In the genomic region with DNA sequence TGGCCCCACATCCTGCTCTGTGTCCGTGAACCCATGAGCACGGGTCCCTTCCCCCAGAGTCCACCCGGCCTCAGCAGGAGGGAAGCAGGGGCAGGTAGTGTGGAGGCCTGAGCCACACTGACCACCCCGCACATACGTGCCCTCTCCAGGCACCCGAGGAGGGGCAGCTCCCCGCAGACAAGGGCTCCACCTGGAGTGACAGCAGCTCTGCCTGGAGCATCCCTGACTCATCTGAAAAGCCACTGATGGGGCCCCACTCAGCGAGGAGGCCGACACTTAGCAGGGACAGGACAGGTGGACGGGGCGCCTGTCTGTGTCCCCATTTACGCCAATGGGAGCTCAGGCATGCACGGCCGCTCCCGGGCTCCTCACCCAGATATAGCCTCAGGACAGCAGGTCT, we compare ENCODE assay signal across 22 cellular contexts.
"Had no signal": no experiment of that assay in that cellular context is flagged by ENCODE, and none has a peak within 500 bp of the region (broad histone marks: within the 10 kb centered on the region; RNA-seq: fewer than 3 reads in every experiment).

No MANE protein-coding gene starts in this region.

- ATAC-seq: activated CD8-positive, alpha-beta memory T cell treated with anti-CD3 and anti-CD28 coated beads, Interleukin-2, amount 10 ng/mL, durations not matched to agents 7 days and 5 days; PC-3; T-helper 17 cell had no signal

- DNase-seq: activated CD4-positive, alpha-beta T cell treated with anti-CD3 and anti-CD28 coated beads for 48 hours; activated CD4-positive, alpha-beta T cell treated with anti-CD3 and anti-CD28 coated beads, Interleukin-2, amount 50 U/mL, for 48 hours; activated CD4-positive, CD25-positive, alpha-beta regulatory T cell treated with anti-CD3 and anti-CD28 coated beads, Interleukin-2, amount 50 U/mL, for 72 hours; activated CD8-positive, alpha-beta memory T cell treated with anti-CD3 and anti-CD28 coated beads, Interleukin-2, amount 10 ng/mL, durations not matched to agents 7 days and 5 days; activated effector memory CD4-positive, alpha-beta T cell treated with anti-CD3 and anti-CD28 coated beads, Interleukin-2, amount 50 U/mL, for 16 hours; activated naive CD4-positive, alpha-beta T cell treated with Interleukin-2 at 50 U/mL for 16 hours; activated T-cell treated with anti-CD3 and anti-CD28 coated beads, Interleukin-2, amount 50 U/mL, for 24 hours; amygdala; KG1; NCI-H1092; NCI-H1417; NCI-H1930; NCI-H2107; NCI-H2171 treated with DMSO at 0.1 percent for 48 hours; NCI-H226; NCI-H510A; NCI-H69; NK-92 treated with Interleukin-12 subunit alpha and Interleukin-12 subunit beta, amount 100 ng/mL, for 24 hours; PC-3; SHP77; T-helper 17 cell; T-helper 9 cell had no signal
